24 cellular contexts compared by ENCODE assay signal in the genomic region with DNA sequence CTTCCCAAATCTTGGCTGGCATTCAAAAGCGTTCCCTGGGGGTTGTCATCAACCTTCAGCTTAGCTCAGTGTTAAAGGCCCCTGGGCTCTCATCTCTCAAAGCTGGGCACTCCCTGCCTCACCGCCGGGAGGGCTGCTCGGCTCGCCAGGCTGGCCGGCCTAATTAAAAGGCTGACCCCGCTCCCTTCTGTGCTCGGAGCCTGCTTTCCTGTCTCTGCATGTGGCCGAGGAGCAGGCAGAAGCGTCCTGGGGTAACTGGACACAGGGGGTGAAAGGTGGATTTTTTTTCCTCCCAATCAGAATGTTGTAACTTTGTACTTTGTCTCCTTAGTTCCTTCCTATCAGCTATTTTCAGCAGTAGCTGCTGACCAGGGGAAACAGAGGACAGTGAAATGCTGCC.
DNase-seq lines count a peak whose midpoint lies in the region; ATAC-seq and TF ChIP-seq lines count a peak whose summit lies in the region.
"Had no signal": no experiment of that assay in that cellular context is flagged by ENCODE, and none has a peak within 500 bp of the region (broad histone marks: within the 10 kb centered on the region; RNA-seq: fewer than 3 reads in every experiment).

No MANE protein-coding gene starts in this region.

- peak overlapping the region; percentile 62 for H3K9ac ChIP-seq in BLaER1
- H3K9ac ChIP-seq: SK-N-SH had no signal

- H3K4me3 Mint-ChIP-seq in osteocyte (ENCODE audit: unreplicated experiment) (no peak overlapping the region), T-helper 17 cell (no peak overlapping the region)
- H3K4me3 Mint-ChIP-seq: CD8-positive, alpha-beta T cell had no signal

- H3K36me3 ChIP-seq in BLaER1 = peaks cover 84% of the 10 kb centered on the region
- H3K36me3 ChIP-seq in RWPE2 (ENCODE audit: low read depth) = peaks cover 3% of the 10 kb centered on the region; the same call in 1 of the 2 replicates
- H3K36me3 ChIP-seq: HAP-1 had no signal

- H3K27ac Mint-ChIP-seq in osteocyte (ENCODE audit: unreplicated experiment) (peak overlapping the region; percentile 63), T-helper 17 cell (no peak overlapping the region)
- H3K27ac Mint-ChIP-seq: CD8-positive, alpha-beta T cell had no signal

- H4K20me1 ChIP-seq in BLaER1 = no peaks in the 10 kb centered on the region; the same call in 1 of the 2 replicates

- H3K27me3 Mint-ChIP-seq in osteocyte (ENCODE audit: unreplicated experiment) (no peaks in the 10 kb centered on the region), T-helper 17 cell (no peaks in the 10 kb centered on the region)

- H3K4me3 ChIP-seq in BLaER1 (no peak overlapping the region; the same call in 1 of the 2 replicates), RWPE2 (ENCODE audit: severe bottlenecking) (no peak overlapping the region)
- H3K4me3 ChIP-seq: A549, HAP-1, PC-9 had no signal

- H3K27me3 ChIP-seq in BLaER1 (no peaks in the 10 kb centered on the region), RWPE2 (ENCODE audit: insufficient read depth, poor library complexity, severe bottlenecking) (no peaks in the 10 kb centered on the region)

- H3K4me1 Mint-ChIP-seq in osteocyte (ENCODE audit: unreplicated experiment) = peaks cover 51% of the 10 kb centered on the region
- peaks cover 2% of the 10 kb centered on the region for H3K4me1 Mint-ChIP-seq in T-helper 17 cell

- peaks cover 21% of the 10 kb centered on the region for H3K9me3 ChIP-seq in BLaER1
- H3K9me3 ChIP-seq in RWPE2 (ENCODE audit: severe bottlenecking) = no peaks in the 10 kb centered on the region
- no peaks in the 10 kb centered on the region for H3K9me3 ChIP-seq in T-helper 17 cell (ENCODE audit: control insufficient read depth, low read length, poor library complexity, severe bottlenecking)
- H3K9me3 ChIP-seq: A549, SK-N-SH had no signal

- H3K4me1 ChIP-seq in BLaER1 = peaks cover 29% of the 10 kb centered on the region
- H3K4me1 ChIP-seq in RWPE2 (ENCODE audit: insufficient read depth, poor library complexity, severe bottlenecking) = no peaks in the 10 kb centered on the region
- H3K4me1 ChIP-seq: HAP-1 had no signal

- ATAC-seq in RWPE2 (ENCODE audit: low read depth) (no peak), GM18870 (IDR thresholded peaks at IDR 0.05; ENCODE audit: unreplicated experiment) (no peak), T-helper 17 cell (no peak), GM19023 (IDR thresholded peaks at IDR 0.05; ENCODE audit: unreplicated experiment) (no peak)
- ATAC-seq: CD8-positive, alpha-beta T cell had no signal

- TF ChIP-seq CTCF in RWPE2 (IDR thresholded peaks at IDR 0.05; ENCODE audit: poor library complexity, severe bottlenecking) (no peak), osteocyte (IDR thresholded peaks at IDR 0.05) (no peak)

- H3K4me2 ChIP-seq in BLaER1 = peak overlapping the region; percentile 81
- H3K4me2 ChIP-seq: A549, PC-9, SK-N-SH had no signal

- H3K9me3 Mint-ChIP-seq in osteocyte (ENCODE audit: unreplicated experiment) = peaks cover 8% of the 10 kb centered on the region

- H3K36me3 Mint-ChIP-seq in osteocyte (ENCODE audit: unreplicated experiment) = peaks cover 25% of the 10 kb centered on the region
- H3K36me3 Mint-ChIP-seq in T-helper 17 cell (ENCODE audit: low read depth) = peaks cover 5% of the 10 kb centered on the region
- H3K36me3 Mint-ChIP-seq: CD8-positive, alpha-beta T cell had no signal

- peak overlapping the region; percentile 64 for H3K27ac ChIP-seq in BLaER1
- no peak overlapping the region for H3K27ac ChIP-seq in RWPE2 (ENCODE audit: poor library complexity, severe bottlenecking)
- H3K27ac ChIP-seq: A549, HL-60, PC-9, RWPE1 had no signal

- DNase-seq in RWPE2 (ENCODE audit: low spot score) (peak; percentile 12), left kidney (ENCODE audit: low read depth, low spot score) (peak; percentile 36), osteocyte (ENCODE audit: extremely low spot score, unreplicated experiment) (no peak), T-helper 17 cell (no peak)
- DNase-seq: Calu3; CD8-positive, alpha-beta T cell; EL; MM.1S; NCI-H1105; NCI-H146; NCI-H2029; NCI-H226; NCI-H510A treated with DMSO at 0.1 percent for 48 hours; NCI-H748 treated with DMSO at 0.1 percent for 48 hours; SIG-M5; SK-N-SH had no signal

Comparison
In these comparisons a context has a peak if more than half of its experiments do, and no peak if none do; other contexts are left out.
1. DNase-seq: peak in RWPE2 (single experiment) and left kidney (single experiment); none in osteocyte (single experiment) and T-helper 17 cell (0 of 3).